ENCODE assay signal across 11 cellular contexts in the genomic region with DNA sequence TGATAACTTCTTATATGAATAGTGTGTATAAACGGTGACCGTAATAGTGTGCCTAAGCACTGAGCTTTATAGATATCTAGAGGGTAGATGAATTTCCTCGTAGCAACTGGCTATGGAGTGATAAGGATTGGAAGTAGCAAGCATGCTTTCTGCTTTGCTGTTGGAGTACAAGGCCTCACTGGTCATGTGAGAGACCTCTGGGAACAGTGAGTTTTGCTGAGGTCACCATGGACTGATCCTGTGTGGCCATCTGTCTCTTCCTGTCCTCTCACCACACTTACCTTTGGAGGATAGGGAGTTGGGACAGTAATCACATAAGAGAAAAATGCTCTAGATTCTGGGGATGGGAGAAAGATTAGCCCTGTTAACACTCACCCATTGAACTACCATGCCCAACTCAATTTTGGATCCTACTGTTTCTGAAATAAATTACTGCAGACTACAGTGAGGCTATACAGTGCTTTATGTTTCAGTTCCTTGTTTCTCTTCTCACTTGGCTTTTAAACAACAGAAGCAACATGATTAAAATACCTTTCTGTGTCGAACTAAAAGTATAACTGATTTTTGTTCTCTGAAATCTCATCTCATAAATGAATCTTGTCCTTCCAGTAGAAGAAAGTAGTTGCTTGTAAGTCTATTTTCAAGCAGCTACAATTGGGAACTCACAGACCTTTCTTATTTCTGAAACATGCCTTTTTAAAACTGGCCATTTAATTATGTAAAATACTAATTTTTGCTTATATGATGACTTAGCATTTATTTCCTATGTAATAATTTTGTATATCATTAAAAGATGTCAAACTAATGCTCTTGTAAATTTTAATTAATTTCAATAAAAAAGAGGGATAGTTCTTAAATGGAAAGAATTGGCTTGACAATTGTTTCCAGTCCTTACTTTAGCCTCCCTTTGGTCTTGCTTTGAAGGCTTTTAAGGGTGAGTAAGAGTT. TPM values are rescaled to one million over a fixed set of nuclear protein-coding genes. Genes with fewer than 3 reads are reported as not detected.
DNase-seq lines count a peak whose midpoint lies in the region; ATAC-seq and TF ChIP-seq lines count a peak whose summit lies in the region.
"Had no signal": no experiment of that assay in that cellular context is flagged by ENCODE, and none has a peak within 500 bp of the region (broad histone marks: within the 10 kb centered on the region; RNA-seq: fewer than 3 reads in every experiment).

No MANE protein-coding gene starts in this region.

- peak; percentile 81 for ATAC-seq in GM19324 (IDR thresholded peaks at IDR 0.05; ENCODE audit: low FRiP score, unreplicated experiment)
- ATAC-seq in HG02885 (IDR thresholded peaks at IDR 0.05; ENCODE audit: poor library complexity, unreplicated experiment), result peak; percentile 92
- ATAC-seq: naive thymus-derived CD4-positive, alpha-beta T cell had no signal

- H3K4me3 ChIP-seq in PC-9, result no peak overlapping the region

- no peaks in the 10 kb centered on the region for H3K27me3 Mint-ChIP-seq in immature natural killer cell (ENCODE audit: low read depth in 3 of 3)
- H3K27me3 Mint-ChIP-seq: activated naive CD8-positive, alpha-beta T cell treated with anti-CD3 and anti-CD28 coated beads, Interleukin-2, amount 10 ng/mL, durations not matched to agents 7 days and 5 days; naive thymus-derived CD4-positive, alpha-beta T cell had no signal

- no peaks in the 10 kb centered on the region for H3K9me2 ChIP-seq in PC-9 (ENCODE audit: insufficient read depth)

- H3K36me3 ChIP-seq in PC-9 (ENCODE audit: low read depth), result peaks cover 28% of the 10 kb centered on the region

- no peaks in the 10 kb centered on the region; the same call in 1 of the 2 replicates for H4K20me1 ChIP-seq in PC-9 (ENCODE audit: insufficient read depth)

- H3K4me1 Mint-ChIP-seq in immature natural killer cell, result peaks cover 13 to 17% of the 10 kb centered on the region in 2 donors

- H3F3A ChIP-seq in PC-9 (ENCODE audit: insufficient read depth, low read depth), result no peaks in the 10 kb centered on the region

- DNase-seq in CD1c-positive myeloid dendritic cell (ENCODE audit: extremely low spot score) (peak; percentile 26), RPMI8226 (peak; percentile 4), KG1 (lab: John Stamatoyannopoulos, UW) (no peak), immature natural killer cell (no peak), NCI-H748 treated with DMSO at 0.1 percent for 48 hours (lab: John Stamatoyannopoulos, UW) (no peak), PC-9 (no peak)
- DNase-seq: activated naive CD8-positive, alpha-beta T cell treated with anti-CD3 and anti-CD28 coated beads, Interleukin-2, amount 10 ng/mL, durations not matched to agents 7 days and 5 days; naive thymus-derived CD4-positive, alpha-beta T cell had no signal

- H3K79me2 ChIP-seq in PC-9 (ENCODE audit: low read depth), result peaks cover 30% of the 10 kb centered on the region

- POLR2A ChIA-PET in PC-9 (lab: Charles Lee; ENCODE audit: unreplicated experiment), result interaction anchor here (0.6 kb wide), 1 partner anchor 39 kb away, joined by 4 read pairs; no protein-coding TSS in a partner anchor

- no peak overlapping the region for H3K4me2 ChIP-seq in PC-9

- H2AFZ ChIP-seq in PC-9, result no peak overlapping the region

- H3K27me3 ChIP-seq in PC-9 (ENCODE audit: insufficient read depth, low read depth), result no peaks in the 10 kb centered on the region

- H3K27ac ChIP-seq in PC-9, result no peak overlapping the region
- H3K27ac ChIP-seq: C4-2B had no signal

- CTCF ChIA-PET in PC-9 (lab: Charles Lee), result no interaction called here

- peaks cover 18 to 33% (median 23%) of the 10 kb centered on the region in 3 donors for H3K36me3 Mint-ChIP-seq in immature natural killer cell

- BruUV-seq in PC-9 (replicated peaks; lab: Mats Ljungman, UMichigan), result no TSS peak

- intact Hi-C loops in PC-9 (cut with micrococcal nuclease; ENCODE audit: unreplicated experiment), result no loop called here

- H3K9me3 Mint-ChIP-seq in immature natural killer cell, result no peaks in the 10 kb centered on the region
- H3K9me3 Mint-ChIP-seq: activated naive CD8-positive, alpha-beta T cell treated with anti-CD3 and anti-CD28 coated beads, Interleukin-2, amount 10 ng/mL, durations not matched to agents 7 days and 5 days; naive thymus-derived CD4-positive, alpha-beta T cell had no signal

- no peaks in the 10 kb centered on the region for H3K9me3 ChIP-seq in PC-9 (ENCODE audit: insufficient read depth, low read depth)

- H3K27ac Mint-ChIP-seq in immature natural killer cell, result peak overlapping the region in 1 of 6 donors; percentile 32
- H3K27ac Mint-ChIP-seq: activated naive CD8-positive, alpha-beta T cell treated with anti-CD3 and anti-CD28 coated beads, Interleukin-2, amount 10 ng/mL, durations not matched to agents 7 days and 5 days; naive thymus-derived CD4-positive, alpha-beta T cell had no signal

- no peak for TF ChIP-seq CTCF in PC-9 (conservative IDR thresholded peaks at IDR 0.05)

- H3K4me3 Mint-ChIP-seq in immature natural killer cell, result no peak overlapping the region
- H3K4me3 Mint-ChIP-seq: activated naive CD8-positive, alpha-beta T cell treated with anti-CD3 and anti-CD28 coated beads, Interleukin-2, amount 10 ng/mL, durations not matched to agents 7 days and 5 days; naive thymus-derived CD4-positive, alpha-beta T cell had no signal

- H3K4me1 ChIP-seq in PC-9 (replicated peaks; ENCODE audit: insufficient read depth), result no peaks in the 10 kb centered on the region

RNA-seq across cellular contexts. Expression of a gene that starts 8.3 kb away (rescaled TPM):
- 10 to 100 TPM; 48.8 to 65.0 (median 56.9) TPM for polyA plus RNA-seq in immature natural killer cell
- total RNA-seq in PC-9 (2021), result 35.3 and 36.2 TPM in 2 replicates

Comparison
In these comparisons a context has a peak if more than half of its experiments do, and no peak if none do; other contexts are left out.
1. DNase-seq: peak in CD1c-positive myeloid dendritic cell (single experiment) and RPMI8226 (single experiment); none in KG1 (single experiment), immature natural killer cell (0 of 3), NCI-H748 treated with DMSO at 0.1 percent for 48 hours (single experiment) and PC-9 (0 of 2).